ENCODE assay signal across 32 cellular contexts in genomic region chr4:184368731-184369130, GRCh38.
"Had no signal": no experiment of that assay in that cellular context is flagged by ENCODE, and none has a peak within 500 bp of the region (broad histone marks: within the 10 kb centered on the region; RNA-seq: fewer than 3 reads in every experiment).

No MANE protein-coding gene starts in this region.

- H3K9me3 Mint-ChIP-seq: activated CD8-positive, alpha-beta T cell treated with anti-CD3 and anti-CD28 coated beads for 36 hours; activated naive CD4-positive, alpha-beta T cell treated with anti-CD3 and anti-CD28 coated beads, Interleukin-2, amount 50 U/mL, for 24 hours; activated T-helper 17 cell treated with anti-CD3 and anti-CD28 coated beads, Interleukin-2, amount 50 U/mL, for 72 hours; central memory CD8-positive, alpha-beta T cell had no signal

- FAIRE-seq: RCC 7860 had no signal

- H3K4me1 Mint-ChIP-seq: activated naive CD4-positive, alpha-beta T cell treated with anti-CD3 and anti-CD28 coated beads, Interleukin-2, amount 50 U/mL, for 24 hours had no signal

- DNase-seq: activated CD4-positive, alpha-beta T cell treated with anti-CD3 and anti-CD28 coated beads, Interleukin-2, amount 10 ng/mL, durations not matched to agents 24 days and 14 days; activated CD4-positive, alpha-beta T cell treated with anti-CD3 and anti-CD28 coated beads, Interleukin-2, amount 50 U/mL, for 4 hours; activated CD8-positive, alpha-beta T cell treated with anti-CD3 and anti-CD28 coated beads for 36 hours; activated effector memory CD4-positive, alpha-beta T cell treated with anti-CD3 and anti-CD28 coated beads, Interleukin-2, amount 50 U/mL, for 16 hours; activated naive CD4-positive, alpha-beta T cell; activated naive CD8-positive, alpha-beta T cell treated with anti-CD3 and anti-CD28 coated beads, Interleukin-2, amount 10 ng/mL, durations not matched to agents 7 days and 5 days; activated T-cell treated with anti-CD3 and anti-CD28 coated beads, Interleukin-2, amount 50 U/mL, for 1 hour; activated T-cell treated with anti-CD3 and anti-CD28 coated beads, Interleukin-2, amount 50 U/mL, for 72 hours; amygdala; Karpas-422; NCI-H1048; NCI-H1436 treated with DMSO at 0.1 percent for 48 hours; NCI-H1694 treated with DMSO at 0.1 percent for 48 hours; NCI-H2029; NCI-H345; NCI-H526; NK-92 treated with Interleukin-12 subunit alpha and Interleukin-12 subunit beta, amount 100 ng/mL, for 24 hours; PC-9; SIG-M5; SW 1271; T-helper 1 cell; T-helper 2 cell; T-helper 9 cell had no signal

- H3K9me3 ChIP-seq: ascending aorta had no signal

- H3K27ac Mint-ChIP-seq: activated CD4-positive, alpha-beta T cell treated with anti-CD3 and anti-CD28 coated beads, Interleukin-2, amount 10 ng/mL, durations not matched to agents 24 days and 14 days; activated CD8-positive, alpha-beta T cell treated with anti-CD3 and anti-CD28 coated beads for 36 hours; activated naive CD4-positive, alpha-beta T cell treated with anti-CD3 and anti-CD28 coated beads, Interleukin-2, amount 50 U/mL, for 24 hours; activated naive CD8-positive, alpha-beta T cell treated with anti-CD3 and anti-CD28 coated beads, Interleukin-2, amount 10 ng/mL, durations not matched to agents 7 days and 5 days; activated T-cell treated with anti-CD3 and anti-CD28 coated beads, Interleukin-2, amount 50 U/mL, for 72 hours; activated T-helper 17 cell treated with anti-CD3 and anti-CD28 coated beads, Interleukin-2, amount 50 U/mL, for 72 hours had no signal

- H3K4me3 Mint-ChIP-seq: activated CD4-positive, alpha-beta T cell treated with anti-CD3 and anti-CD28 coated beads, Interleukin-2, amount 10 ng/mL, durations not matched to agents 24 days and 14 days; activated CD8-positive, alpha-beta T cell treated with anti-CD3 and anti-CD28 coated beads for 36 hours; activated naive CD4-positive, alpha-beta T cell treated with anti-CD3 and anti-CD28 coated beads, Interleukin-2, amount 50 U/mL, for 24 hours; activated naive CD8-positive, alpha-beta T cell treated with anti-CD3 and anti-CD28 coated beads, Interleukin-2, amount 10 ng/mL, durations not matched to agents 7 days and 5 days; activated T-cell treated with anti-CD3 and anti-CD28 coated beads, Interleukin-2, amount 50 U/mL, for 72 hours; activated T-helper 17 cell treated with anti-CD3 and anti-CD28 coated beads, Interleukin-2, amount 50 U/mL, for 72 hours; central memory CD8-positive, alpha-beta T cell had no signal

- H3K27ac ChIP-seq: ascending aorta, cardiac muscle cell, PC-9, RWPE1 had no signal

- H3K4me3 ChIP-seq: ascending aorta, cardiac muscle cell, PC-9 had no signal

- H2AFZ ChIP-seq: PC-9 had no signal

- H3K4me1 ChIP-seq: ascending aorta had no signal

- H3K4me2 ChIP-seq: PC-9 had no signal

- ATAC-seq: activated CD8-positive, alpha-beta T cell treated with anti-CD3 and anti-CD28 coated beads for 36 hours; activated T-cell treated with anti-CD3 and anti-CD28 coated beads, Interleukin-2, amount 50 U/mL, for 72 hours; activated T-helper 17 cell treated with anti-CD3 and anti-CD28 coated beads, Interleukin-2, amount 50 U/mL, for 72 hours; Right ventricle myocardium inferior; SK-N-SH treated with all-trans-retinoic acid at 6 μM for 48 hours had no signal

- H3K36me3 ChIP-seq: ascending aorta, cardiac muscle cell had no signal

- H3K27me3 ChIP-seq: ascending aorta, cardiac muscle cell had no signal

- H3K27me3 Mint-ChIP-seq: activated CD4-positive, alpha-beta T cell treated with anti-CD3 and anti-CD28 coated beads, Interleukin-2, amount 10 ng/mL, durations not matched to agents 24 days and 14 days; activated CD8-positive, alpha-beta T cell treated with anti-CD3 and anti-CD28 coated beads for 36 hours; activated naive CD4-positive, alpha-beta T cell treated with anti-CD3 and anti-CD28 coated beads, Interleukin-2, amount 50 U/mL, for 24 hours; activated naive CD8-positive, alpha-beta T cell treated with anti-CD3 and anti-CD28 coated beads, Interleukin-2, amount 10 ng/mL, durations not matched to agents 7 days and 5 days; activated T-helper 17 cell treated with anti-CD3 and anti-CD28 coated beads, Interleukin-2, amount 50 U/mL, for 72 hours; central memory CD8-positive, alpha-beta T cell had no signal
